22 cellular contexts compared by ENCODE assay signal in genomic region chr1:160053548-160054365, GRCh38.
"Had no signal": no experiment of that assay in that cellular context is flagged by ENCODE, and none has a peak within 500 bp of the region (broad histone marks: within the 10 kb centered on the region; RNA-seq: fewer than 3 reads in every experiment).

No MANE protein-coding gene starts in this region.

- ATAC-seq: activated CD8-positive, alpha-beta T cell treated with anti-CD3 and anti-CD28 coated beads for 36 hours; body of pancreas; foreskin keratinocyte; heart right ventricle; left cardiac atrium; stimulated activated effector memory CD8-positive, alpha-beta T cell treated with anti-CD3 and anti-CD28 coated beads, Interleukin-12 subunit alpha, Interleukin-12 subunit beta, amount 100 ng/mL, for 72 hours had no signal

- DNase-seq: activated B cell treated with CpG ODN at 0.5 μM for 24 hours; activated CD4-positive, alpha-beta T cell treated with anti-CD3 and anti-CD28 coated beads, Interleukin-2, amount 50 U/mL, for 1 hour; activated CD8-positive, alpha-beta T cell treated with anti-CD3 and anti-CD28 coated beads for 36 hours; activated naive CD4-positive, alpha-beta T cell treated with Interleukin-2 at 50 U/mL for 16 hours; activated T-cell treated with anti-CD3 and anti-CD28 coated beads, Interleukin-2, amount 50 U/mL, for 48 hours; aorta; body of pancreas; cerebellar nuclear complex; foreskin keratinocyte; heart right ventricle; left cardiac atrium; mammary epithelial cell; naive B cell; sigmoid colon; small intestine; stimulated activated CD4-positive, alpha-beta T cell treated with anti-CD3 and anti-CD28 coated beads, Interleukin-4, amount 100 ng/mL, for 24 hours; T-helper 1 cell; tibial artery had no signal

- H3K27ac ChIP-seq: body of pancreas, coronary artery, esophagus muscularis mucosa, foreskin keratinocyte, heart right ventricle, neutrophil, sigmoid colon, tibial artery had no signal

- H3K27me3 ChIP-seq: body of pancreas, sigmoid colon had no signal
